10 cellular contexts compared by ENCODE assay signal in the genomic region with DNA sequence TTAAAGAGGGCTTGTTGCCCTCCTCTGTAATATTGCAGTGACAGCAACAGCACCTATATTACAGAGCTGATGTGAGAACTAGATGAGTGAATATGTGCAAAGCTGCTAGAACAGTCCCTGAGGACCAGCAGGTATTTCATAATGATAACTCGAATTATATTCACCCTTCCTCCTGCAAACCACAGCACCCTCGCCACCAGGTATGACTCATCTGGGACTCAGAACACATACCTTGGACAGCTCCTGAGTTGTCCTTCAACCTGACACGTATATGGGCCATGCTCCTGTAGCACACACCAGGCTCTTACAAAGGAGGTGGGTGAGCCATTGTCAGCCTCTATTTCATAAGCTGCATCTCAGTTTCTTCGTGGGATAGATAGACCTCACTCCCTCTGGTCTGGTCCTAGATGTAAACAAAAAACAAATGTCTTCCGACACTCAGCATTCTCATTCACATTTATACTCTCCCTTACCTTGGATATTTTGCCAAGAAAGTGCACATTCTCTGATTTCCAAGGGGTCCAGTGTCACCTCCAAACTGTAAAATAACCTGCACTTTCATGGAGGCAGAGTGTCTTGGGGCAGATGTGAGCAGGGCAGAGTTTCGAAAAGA.
A peak's percentile ranks its signal among the peaks of the same experiment; 100 is the strongest.
DNase-seq lines count a peak whose midpoint lies in the region; ATAC-seq and TF ChIP-seq lines count a peak whose summit lies in the region.
"Had no signal": no experiment of that assay in that cellular context is flagged by ENCODE, and none has a peak within 500 bp of the region (broad histone marks: within the 10 kb centered on the region; RNA-seq: fewer than 3 reads in every experiment).

No MANE protein-coding gene starts in this region.

- no peaks in the 10 kb centered on the region for H3K79me2 ChIP-seq in DND-41 (ENCODE audit: insufficient read depth, low read length)

- H3K27me3 ChIP-seq in DND-41 (ENCODE audit: insufficient read depth, low read length, poor library complexity) (no peaks in the 10 kb centered on the region), right lobe of liver (no peaks in the 10 kb centered on the region), gastrocnemius medialis (no peaks in the 10 kb centered on the region)

- H3K9me3 ChIP-seq in DND-41 (ENCODE audit: insufficient read depth, low read length, severe bottlenecking): no peaks in the 10 kb centered on the region
- H3K9me3 ChIP-seq in right lobe of liver: no peaks in the 10 kb centered on the region
- no peaks in the 10 kb centered on the region for H3K9me3 ChIP-seq in gastrocnemius medialis

- no peak overlapping the region for H2AFZ ChIP-seq in DND-41 (ENCODE audit: low read depth, low read length)

- H3K36me3 Mint-ChIP-seq in activated naive CD8-positive, alpha-beta T cell treated with anti-CD3 and anti-CD28 coated beads, Interleukin-2, amount 10 ng/mL, durations not matched to agents 7 days and 5 days: no peaks in the 10 kb centered on the region

- in situ Hi-C loops in gastrocnemius medialis (cut with MboI; ENCODE audit: low sequenced_read_pairs in 4 of 4): no loop called here

- peaks cover 1% of the 10 kb centered on the region for H3K9me3 Mint-ChIP-seq in activated naive CD8-positive, alpha-beta T cell treated with anti-CD3 and anti-CD28 coated beads, Interleukin-2, amount 10 ng/mL, durations not matched to agents 7 days and 5 days

- peak; percentile 63; the same call in 1 of the 3 replicates for ATAC-seq in DND-41 (ENCODE audit: insufficient read depth, low read depth)
- peak; percentile 73 for ATAC-seq in activated naive CD8-positive, alpha-beta T cell treated with anti-CD3 and anti-CD28 coated beads, Interleukin-2, amount 10 ng/mL, durations not matched to agents 7 days and 5 days (ENCODE audit: low read depth)
- peak in 3 of 4 donors; percentile 45 to 74 (median 50) for ATAC-seq in right lobe of liver
- no peak for ATAC-seq in gastrocnemius medialis
- ATAC-seq in HG02870 (IDR thresholded peaks at IDR 0.05; ENCODE audit: unreplicated experiment): no peak

- peaks cover 2% of the 10 kb centered on the region; the same call in 1 of the 2 replicates for H4K20me1 ChIP-seq in DND-41 (ENCODE audit: insufficient read depth, low read length)

- intact Hi-C loops in right lobe of liver (cut with DNase I) (no loop called here), gastrocnemius medialis (cut with DNase I; ENCODE audit: low total_unique reads) (no loop called here)

- no peak overlapping the region for H3K4me2 ChIP-seq in DND-41 (ENCODE audit: insufficient read depth, low read length)

- no peak for TF ChIP-seq POLR2A in right lobe of liver (IDR thresholded peaks at IDR 0.05)
- no peak for TF ChIP-seq POLR2A in gastrocnemius medialis (IDR thresholded peaks at IDR 0.05)

- peak; percentile 46 for DNase-seq in DND-41
- DNase-seq in LNCaP clone FGC (ENCODE audit: low read depth): peak; percentile 57
- DNase-seq in activated naive CD8-positive, alpha-beta T cell treated with anti-CD3 and anti-CD28 coated beads, Interleukin-2, amount 10 ng/mL, durations not matched to agents 7 days and 5 days: no peak
- no peak for DNase-seq in right lobe of liver
- no peak for DNase-seq in NCI-H2029 treated with DMSO at 0.1 percent for 48 hours (lab: John Stamatoyannopoulos, UW)
- no peak for DNase-seq in NCI-H69 (lab: John Stamatoyannopoulos, UW)
- DNase-seq in gastrocnemius medialis: no peak
- DNase-seq: naive B cell, NCI-H345 had no signal

- H3K9ac ChIP-seq in DND-41 (ENCODE audit: low read depth, low read length): no peak overlapping the region

- no peak for TF ChIP-seq CTCF in DND-41 (IDR thresholded peaks at IDR 0.05; ENCODE audit: borderline replicate concordance, extremely low read depth, low read length, poor library complexity, severe bottlenecking)
- no peak for TF ChIP-seq CTCF in LNCaP clone FGC (IDR thresholded peaks at IDR 0.05; ENCODE audit: control insufficient read depth, extremely low read depth, insufficient read depth)
- TF ChIP-seq CTCF in right lobe of liver (IDR thresholded peaks at IDR 0.05): no peak
- no peak for TF ChIP-seq CTCF in gastrocnemius medialis (IDR thresholded peaks at IDR 0.05 in 4 of 5, conservative IDR thresholded peaks at IDR 0.05 in 1 of 5)

- H3K27ac Mint-ChIP-seq in activated naive CD8-positive, alpha-beta T cell treated with anti-CD3 and anti-CD28 coated beads, Interleukin-2, amount 10 ng/mL, durations not matched to agents 7 days and 5 days: no peak overlapping the region

- H3K4me1 Mint-ChIP-seq in activated naive CD8-positive, alpha-beta T cell treated with anti-CD3 and anti-CD28 coated beads, Interleukin-2, amount 10 ng/mL, durations not matched to agents 7 days and 5 days: peaks cover 2% of the 10 kb centered on the region
- H3K4me1 Mint-ChIP-seq: naive B cell had no signal

- peaks cover 22% of the 10 kb centered on the region for H3K27me3 Mint-ChIP-seq in activated naive CD8-positive, alpha-beta T cell treated with anti-CD3 and anti-CD28 coated beads, Interleukin-2, amount 10 ng/mL, durations not matched to agents 7 days and 5 days

- H3K4me3 Mint-ChIP-seq in activated naive CD8-positive, alpha-beta T cell treated with anti-CD3 and anti-CD28 coated beads, Interleukin-2, amount 10 ng/mL, durations not matched to agents 7 days and 5 days: no peak overlapping the region
- H3K4me3 Mint-ChIP-seq: naive B cell had no signal

- no peaks in the 10 kb centered on the region for H3K4me1 ChIP-seq in DND-41 (ENCODE audit: insufficient read depth, low read length)
- H3K4me1 ChIP-seq in right lobe of liver: no peaks in the 10 kb centered on the region
- no peaks in the 10 kb centered on the region for H3K4me1 ChIP-seq in gastrocnemius medialis

- POLR2A ChIA-PET in activated naive CD8-positive, alpha-beta T cell treated with anti-CD3 and anti-CD28 coated beads, Interleukin-2, amount 10 ng/mL, durations not matched to agents 7 days and 5 days (lab: Charles Lee): no interaction called here

- H3K36me3 ChIP-seq in DND-41 (ENCODE audit: insufficient read depth, low read length): no peaks in the 10 kb centered on the region
- no peaks in the 10 kb centered on the region for H3K36me3 ChIP-seq in right lobe of liver
- no peaks in the 10 kb centered on the region for H3K36me3 ChIP-seq in gastrocnemius medialis

- no peak overlapping the region for H3K27ac ChIP-seq in DND-41 (ENCODE audit: low read length)
- H3K27ac ChIP-seq in right lobe of liver: no peak overlapping the region
- H3K27ac ChIP-seq in gastrocnemius medialis: no peak overlapping the region

- 49% methylated on average over 5 of the region's 6 CpGs for WGBS in right lobe of liver (ENCODE audit: insufficient coverage, low coverage, low lambda C conversion rate, missing lambda C conversion rate)

- no peak overlapping the region for H3K4me3 ChIP-seq in DND-41 (ENCODE audit: low read depth in 1 of 2, low read length in 2 of 2)
- H3K4me3 ChIP-seq in LNCaP clone FGC (ENCODE audit: low read depth, low read length): no peak overlapping the region
- no peak overlapping the region for H3K4me3 ChIP-seq in right lobe of liver
- H3K4me3 ChIP-seq in gastrocnemius medialis: no peak overlapping the region

Comparison
In these comparisons a context has a peak if more than half of its experiments do, and no peak if none do; other contexts are left out.
1. ATAC-seq: peak in DND-41 (single experiment), activated naive CD8-positive, alpha-beta T cell treated with anti-CD3 and anti-CD28 coated beads, Interleukin-2, amount 10 ng/mL, durations not matched to agents 7 days and 5 days (single experiment) and right lobe of liver (3 of 4); none in gastrocnemius medialis (0 of 2) and HG02870 (single experiment).
2. DNase-seq: peak in DND-41 (single experiment) and LNCaP clone FGC (single experiment); none in activated naive CD8-positive, alpha-beta T cell treated with anti-CD3 and anti-CD28 coated beads, Interleukin-2, amount 10 ng/mL, durations not matched to agents 7 days and 5 days (single experiment), right lobe of liver (0 of 3), NCI-H2029 treated with DMSO at 0.1 percent for 48 hours (single experiment), NCI-H69 (single experiment) and gastrocnemius medialis (0 of 2).